8 cellular contexts compared by ENCODE assay signal in genomic region chr7:100478966-100479660, GRCh38.
DNase-seq lines count a peak whose midpoint lies in the region; ATAC-seq lines count a peak whose summit lies in the region.

Gene TSC22D4, minus strand, starts transcription at chr7:100479214. Its CDS starts 1,176 bp downstream, at chr7:100478038.

- peak; percentile 62 for ATAC-seq in GM21423 (IDR thresholded peaks at IDR 0.05; ENCODE audit: unreplicated experiment)

- peak; percentile 77 for DNase-seq in COR-L47 (lab: John Stamatoyannopoulos, UW)
- DNase-seq in HuH-7.5 (ENCODE audit: low spot score): peak; percentile 97
- peak; percentile 63 for DNase-seq in OCI-M2 (lab: John Stamatoyannopoulos, UW; ENCODE audit: unreplicated experiment)
- peak; percentile 81 for DNase-seq in activated T-cell treated with anti-CD3 and anti-CD28 coated beads for 24 hours (ENCODE audit: low read depth)
- peak; percentile 97 for DNase-seq in epidermal melanocyte (ENCODE audit: insufficient read length, low spot score)
- DNase-seq in middle frontal gyrus (ENCODE audit: extremely low spot score, low spot score): peak; percentile 72
- peak; percentile 83 to 85 for DNase-seq in stimulated activated CD8-positive, alpha-beta memory T cell treated with anti-CD3 and anti-CD28 coated beads, Interleukin-15, amount 100 ng/mL, for 48 hours (ENCODE audit: low read depth in 2 of 2)

Comparison
In these comparisons a context has a peak if more than half of its experiments do, and no peak if none do; other contexts are left out.
1. Peak in every context shown above with its lines: DNase-seq and ATAC-seq.